In the genomic region with DNA sequence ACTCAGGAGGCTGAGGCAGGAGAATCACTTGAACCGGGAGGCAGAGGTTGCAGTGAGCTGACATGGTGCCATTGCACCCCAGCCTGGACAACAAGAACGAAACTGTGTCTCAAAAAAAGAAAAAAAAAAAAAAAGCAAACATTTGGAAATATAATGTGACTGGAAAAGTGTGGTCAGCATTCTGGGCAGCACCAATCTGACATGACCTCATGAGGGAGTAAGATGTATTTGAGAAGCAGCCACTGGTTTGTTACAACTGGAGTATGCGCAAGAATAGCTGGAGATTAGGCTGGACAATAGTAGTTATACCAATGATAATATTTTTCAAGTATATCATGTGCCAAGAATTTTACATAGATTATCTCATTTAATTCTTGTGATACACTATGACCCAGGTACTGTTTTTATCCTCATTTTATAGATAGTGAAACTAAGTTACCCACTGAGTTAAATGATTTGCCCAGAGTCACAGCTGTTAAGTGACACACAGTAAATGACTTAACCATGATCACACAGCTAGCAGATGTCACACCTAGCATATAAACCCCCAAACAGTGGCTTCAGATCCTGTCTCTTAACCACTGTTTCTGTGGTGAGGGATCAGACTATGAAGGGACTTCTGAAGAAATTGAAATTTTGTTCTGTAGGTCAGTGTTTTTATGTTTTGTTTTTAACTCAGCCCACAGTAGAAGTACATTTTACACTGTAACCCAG, we compare ENCODE assay signal across 9 cellular contexts. TPM values are rescaled to one million over a fixed set of nuclear protein-coding genes. Genes with fewer than 3 reads are reported as not detected.
DNase-seq lines count a peak whose midpoint lies in the region; ATAC-seq, FAIRE-seq and TF ChIP-seq lines count a peak whose summit lies in the region.
"Had no signal": no experiment of that assay in that cellular context is flagged by ENCODE, and none has a peak within 500 bp of the region (broad histone marks: within the 10 kb centered on the region; RNA-seq: fewer than 3 reads in every experiment).

No MANE protein-coding gene starts in this region.

- TF ChIP-seq CTCF in GM12878 (IDR thresholded peaks at IDR 0.05 in 2 of 3, conservative IDR thresholded peaks at IDR 0.05 in 1 of 3; ENCODE audit: control insufficient read depth in 2 of 3, extremely low read depth in 1 of 3, insufficient read depth in 1 of 3, low read depth in 3 of 3, low read length in 3 of 3), result no peak
- TF ChIP-seq CTCF in gastrocnemius medialis (IDR thresholded peaks at IDR 0.05 in 4 of 5, conservative IDR thresholded peaks at IDR 0.05 in 1 of 5), result no peak

- TF ChIP-seq POLR2A in GM12878 (IDR thresholded peaks at IDR 0.05; ENCODE audit: low read depth, low read length), result no peak
- no peak for TF ChIP-seq POLR2A in gastrocnemius medialis (IDR thresholded peaks at IDR 0.05)

- CTCF ChIA-PET in GM12878 (lab: Yijun Ruan, JAX), result interaction anchor here (0.6 to 0.7 kb wide), 3 partner anchors 19 to 1349 kb away, joined by 3 to 4 read pairs (median 3); no protein-coding TSS in a partner anchor

- H3K79me2 ChIP-seq in GM12878 (ENCODE audit: control insufficient read depth, insufficient read depth, low read length), result no peaks in the 10 kb centered on the region; the same call in none of the 2 replicates

- in situ Hi-C loops in GM12878 (cut with MboI) (no loop called here), gastrocnemius medialis (cut with MboI; ENCODE audit: low sequenced_read_pairs in 4 of 4) (loop anchor here in 2 of 4 donors (10.0 kb wide), 2 partner anchors 122 to 132 kb away; no protein-coding TSS in a partner anchor)

- POLR2A ChIA-PET in GM12878 (lab: Charles Lee), result interaction anchor here (0.5 to 0.6 kb wide), 2 partner anchors 22 to 375 kb away, joined by 3 read pairs; no protein-coding TSS in a partner anchor

- H3K4me3 ChIP-seq in GM12878 (no peak overlapping the region), gastrocnemius medialis (no peak overlapping the region)
- H3K4me3 ChIP-seq: spleen had no signal

- no peaks in the 10 kb centered on the region for H3K9me3 ChIP-seq in GM12878 (replicated peaks; ENCODE audit: control insufficient read depth, insufficient read depth, low read length)
- H3K9me3 ChIP-seq in gastrocnemius medialis, result no peaks in the 10 kb centered on the region
- H3K9me3 ChIP-seq: spleen had no signal

- WGBS in GM12878 (ENCODE audit: insufficient coverage, insufficient replicate concordance, low lambda C conversion rate, missing lambda C conversion rate), result 98% methylated on average over 3 of the region's 3 CpGs

- RAD21 ChIA-PET in GM12878 (lab: Charles Lee; ENCODE audit: unreplicated experiment), result interaction anchor here (1.2 to 1.9 kb wide), 2 partner anchors 9 to 11 kb away, joined by 3 to 4 read pairs; partner anchors contain the start of gene MCU

- intact Hi-C loops in GM12878 (cut with micrococcal nuclease; ENCODE audit: unreplicated experiment), result no loop called here
- intact Hi-C loops in gastrocnemius medialis (cut with DNase I; ENCODE audit: low total_unique reads), result no loop called here

- ATAC-seq in HG02938 (IDR thresholded peaks at IDR 0.05; ENCODE audit: unreplicated experiment), result peak; percentile 56
- peak; percentile 94 for ATAC-seq in GM12878
- ATAC-seq in gastrocnemius medialis, result no peak

- no peaks in the 10 kb centered on the region for H3K36me3 ChIP-seq in GM12878 (ENCODE audit: control insufficient read depth in 2 of 2, insufficient read depth in 2 of 2, low read length in 1 of 2)
- H3K36me3 ChIP-seq in gastrocnemius medialis, result no peaks in the 10 kb centered on the region
- H3K36me3 ChIP-seq: spleen had no signal

- H4K20me1 ChIP-seq in GM12878 (ENCODE audit: control insufficient read depth, insufficient read depth), result no peaks in the 10 kb centered on the region

- no peak overlapping the region for H3K9ac ChIP-seq in GM12878 (ENCODE audit: control insufficient read depth, insufficient read depth, low read length)

- no peak overlapping the region for H3K4me2 ChIP-seq in GM12878 (ENCODE audit: control insufficient read depth, insufficient read depth)

- H3K27me3 ChIP-seq in GM12878 (replicated peaks in 1 of 2; ENCODE audit: control insufficient read depth in 2 of 2, insufficient read depth in 2 of 2, low read length in 1 of 2), result no peaks in the 10 kb centered on the region
- no peaks in the 10 kb centered on the region for H3K27me3 ChIP-seq in gastrocnemius medialis
- H3K27me3 ChIP-seq: spleen had no signal

- no peaks in the 10 kb centered on the region for H3K4me1 ChIP-seq in GM12878 (ENCODE audit: control insufficient read depth, insufficient read depth, low read length)
- H3K4me1 ChIP-seq in gastrocnemius medialis, result peaks cover 23 to 24% of the 10 kb centered on the region in 2 donors

- SMC1A ChIA-PET in GM12878 (lab: Charles Lee; ENCODE audit: uncharacterized antibody, unreplicated experiment), result interaction anchor here (0.5 to 1.0 kb wide), 4 partner anchors 8 to 58 kb away, joined by 3 to 4 read pairs (median 4); no protein-coding TSS in a partner anchor

- TF ChIP-seq RAD21 in GM12878 (IDR thresholded peaks at IDR 0.05; ENCODE audit: insufficient read depth, low read depth, low read length), result no peak

- no peak overlapping the region for H2AFZ ChIP-seq in GM12878 (ENCODE audit: control insufficient read depth, low read depth, low read length)

- H3K27ac ChIP-seq in GM12878 (ENCODE audit: control insufficient read depth, insufficient read depth), result no peak overlapping the region
- peak overlapping the region; percentile 8 to 28 (median 23) for H3K27ac ChIP-seq in gastrocnemius medialis
- H3K27ac ChIP-seq: spleen had no signal

- BruUV-seq in GM12878 (replicated peaks; lab: Mats Ljungman, UMichigan), result TSS peak; percentile 41

- no peak for TF ChIP-seq EP300 in GM12878 (IDR thresholded peaks at IDR 0.05; ENCODE audit: borderline replicate concordance in 1 of 2, control insufficient read depth in 1 of 2, low read depth in 2 of 2, low read length in 2 of 2)

- DNase-seq in NCI-H82 (lab: John Stamatoyannopoulos, UW), result peak; percentile 58
- DNase-seq in NCI-H82 treated with DMSO at 0.1 percent for 48 hours (lab: John Stamatoyannopoulos, UW; ENCODE audit: unreplicated experiment), result no peak
- DNase-seq in GM12878 (ENCODE audit: low read depth, low spot score), result no peak
- DNase-seq in gastrocnemius medialis, result no peak
- DNase-seq in DMS53 (lab: John Stamatoyannopoulos, UW), result no peak
- DNase-seq in NCI-H187 treated with DMSO at 0.1 percent for 48 hours (lab: John Stamatoyannopoulos, UW), result no peak
- DNase-seq in central memory CD4-positive, alpha-beta T cell, result no peak
- DNase-seq: spleen had no signal

- peak; percentile 72 for FAIRE-seq in GM12878 (lab: Jason Lieb, UNC)

TF ChIP-seq in GM12878, 131 proteins besides CTCF, POLR2A, EP300 and RAD21:
- TF ChIP-seq TCF3 (IDR thresholded peaks at IDR 0.05; ENCODE audit: borderline replicate concordance, insufficient read depth, low read depth, low read length) (no peak), SUPT20H (IDR thresholded peaks at IDR 0.05; ENCODE audit: borderline replicate concordance, control insufficient read depth, low read depth, low read length) (no peak), EZH2 (IDR thresholded peaks at IDR 0.05; ENCODE audit: borderline replicate concordance, control insufficient read depth, low read depth, low read length) (no peak), GABPA (IDR thresholded peaks at IDR 0.05; ENCODE audit: low read depth) (no peak), SMC3 (IDR thresholded peaks at IDR 0.05; ENCODE audit: borderline replicate concordance, low read length) (no peak), ASH2L (IDR thresholded peaks at IDR 0.05; ENCODE audit: borderline replicate concordance, low read depth) (no peak), ATF7 (IDR thresholded peaks at IDR 0.05; ENCODE audit: low read depth) (peak; percentile 46; the same call in 1 of the 2 replicates)

RNA-seq across cellular contexts. Expression of gene MCU, which starts 11.1 kb away (rescaled TPM):
- total RNA-seq in GM12878 (2013; cell fraction: nucleolus; rRNA removed), result 34.2 and 37.5 TPM in 2 replicates
- total RNA-seq in GM12878 (2014; rRNA removed), result 17.7 and 18.7 TPM in 2 replicates
- total RNA-seq in GM12878 (2014; rRNA removed; fragmentation: Illumina TruSeq; extraction: Trizol), result 14.8 and 16.5 TPM in 2 replicates
- 17.3 and 18.2 TPM in 2 replicates for total RNA-seq in GM12878 (2021)
- 4.5 TPM for polyA plus RNA-seq in GM12878 (2011; ENCODE audit: low read depth)
- polyA plus RNA-seq in GM12878 (2011; rRNA removed), result 42.2 and 49.1 TPM in 2 replicates
- 24.7 and 25.2 TPM in 2 replicates for polyA plus RNA-seq in GM12878 (2011; cell fraction: cytosol; rRNA removed)
- 18.7 and 34.9 TPM in 2 replicates for polyA plus RNA-seq in GM12878 (2011; cell fraction: nucleus; rRNA removed)
- polyA plus RNA-seq in GM12878 (2012), result 6.2 and 8.3 TPM in 2 replicates
- polyA plus RNA-seq in GM12878 (2014; fragmentation: Illumina TruSeq; extraction: Trizol), result 22.4 and 25.9 TPM in 2 replicates
- 1 to 10 TPM; 5.1 to 7.6 TPM for polyA plus RNA-seq in GM12878 (2014; fragmentation: Nextera tagmentation; extraction: Ambion mirVana)
- 13.8 and 16.0 TPM in 2 replicates for polyA plus RNA-seq in GM12878 (2014; rRNA removed)
- polyA plus RNA-seq in GM12878 (2016; fragmentation: Nextera tagmentation; extraction: Ambion mirVana), result 10 to 100 TPM; 20.5 to 24.7 TPM
- polyA minus RNA-seq in GM12878 (2011; rRNA and poly(A)+ RNA removed), result 38.8 and 44.0 TPM in 2 replicates
- polyA minus RNA-seq in GM12878 (2011; cell fraction: cytosol; rRNA and poly(A)+ RNA removed), result 6.8 and 15.0 TPM in 2 replicates
- 12.2 and 19.5 TPM in 2 replicates for polyA minus RNA-seq in GM12878 (2011; cell fraction: nucleus; rRNA and poly(A)+ RNA removed)
- total RNA-seq in gastrocnemius medialis, result 10 to 100 TPM; 25.1 to 61.3 (median 49.0) TPM

Comparison
In these comparisons a context has a peak if more than half of its experiments do, and no peak if none do; other contexts are left out.
1. ATAC-seq: peak in HG02938 (single experiment) and GM12878 (single experiment); none in gastrocnemius medialis (0 of 2).